Comparison of ENCODE assay signal across 9 cellular contexts in the genomic region with DNA sequence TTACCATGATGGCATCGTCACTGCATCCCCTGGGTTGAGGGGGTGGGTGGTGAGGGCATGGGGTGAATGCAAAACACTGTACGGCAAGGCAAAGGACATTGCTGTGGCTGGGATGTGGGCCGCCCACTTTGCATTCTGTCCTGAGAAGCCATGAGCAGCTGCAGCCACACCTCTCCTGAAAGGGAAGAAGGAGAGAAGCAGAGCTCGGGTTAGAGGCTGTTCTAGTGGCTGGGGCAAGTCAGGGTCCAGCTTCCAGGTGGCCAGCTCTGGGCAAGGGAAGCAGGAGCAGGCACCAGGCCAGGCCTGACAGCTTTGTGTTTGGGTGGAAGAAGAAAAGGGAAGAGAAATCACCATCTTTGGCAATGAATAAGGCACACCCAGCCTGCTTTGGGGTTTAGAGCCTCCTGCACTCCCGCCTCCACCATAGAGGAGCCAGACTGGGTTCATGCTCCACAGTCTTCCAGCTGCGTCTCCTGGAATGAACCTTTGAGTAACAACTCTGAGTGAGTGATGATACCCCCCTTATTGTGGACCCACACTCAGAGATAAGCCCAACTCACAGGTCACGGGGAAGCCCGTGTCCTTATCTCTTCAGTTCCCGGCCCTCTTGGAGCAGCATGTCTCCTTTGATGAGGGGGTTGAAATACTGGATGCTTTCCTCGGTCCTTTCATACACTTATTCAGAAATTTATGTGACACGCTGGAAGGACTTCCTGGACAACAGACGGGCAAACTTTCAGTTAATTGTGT.
DNase-seq lines count a peak whose midpoint lies in the region; ATAC-seq lines count a peak whose summit lies in the region.
"Had no signal": no experiment of that assay in that cellular context is flagged by ENCODE, and none has a peak within 500 bp of the region (broad histone marks: within the 10 kb centered on the region; RNA-seq: fewer than 3 reads in every experiment).

No MANE protein-coding gene starts in this region.

- ATAC-seq in Right ventricle myocardium inferior: peak; percentile 64
- no peak for ATAC-seq in central memory CD8-positive, alpha-beta T cell (replicated peaks; ENCODE audit: extremely low read depth, poor library complexity, severe bottlenecking)

- intact Hi-C loops in Right ventricle myocardium inferior (cut with DNase I): no loop called here
- intact Hi-C loops in cardiac septum (cut with DNase I): no loop called here

- H3K9me3 Mint-ChIP-seq in central memory CD8-positive, alpha-beta T cell: no peaks in the 10 kb centered on the region

- peak overlapping the region; percentile 41 for H3K27ac Mint-ChIP-seq in central memory CD8-positive, alpha-beta T cell (ENCODE audit: low read depth)

- peak; percentile 89 for DNase-seq in Right ventricle myocardium inferior (ENCODE audit: missing footprints)
- no peak for DNase-seq in cardiac septum (ENCODE audit: low spot score)
- no peak for DNase-seq in central memory CD8-positive, alpha-beta T cell (ENCODE audit: low spot score in 2 of 2)
- peak; percentile 29 for DNase-seq in midbrain (lab: John Stamatoyannopoulos, UW)
- DNase-seq in NCI-H187 treated with DMSO at 0.1 percent for 48 hours (lab: John Stamatoyannopoulos, UW): no peak
- no peak for DNase-seq in AML-193 (lab: John Stamatoyannopoulos, UW)
- no peak for DNase-seq in HT-29 (ENCODE audit: low spot score)
- no peak for DNase-seq in HuH-7 (ENCODE audit: low spot score)
- DNase-seq: COR-L47 had no signal

- peaks cover 16% of the 10 kb centered on the region for H3K36me3 Mint-ChIP-seq in central memory CD8-positive, alpha-beta T cell (ENCODE audit: insufficient read depth)

- peaks cover 91% of the 10 kb centered on the region for H3K4me1 Mint-ChIP-seq in central memory CD8-positive, alpha-beta T cell

- no peak overlapping the region for H3K4me3 Mint-ChIP-seq in central memory CD8-positive, alpha-beta T cell

- H3K27me3 Mint-ChIP-seq in central memory CD8-positive, alpha-beta T cell: no peaks in the 10 kb centered on the region

Comparison
In these comparisons a context has a peak if more than half of its experiments do, and no peak if none do; other contexts are left out.
1. DNase-seq: peak in Right ventricle myocardium inferior (single experiment) and midbrain (single experiment); none in cardiac septum (single experiment), central memory CD8-positive, alpha-beta T cell (0 of 2), NCI-H187 treated with DMSO at 0.1 percent for 48 hours (single experiment), AML-193 (0 of 2), HT-29 (single experiment) and HuH-7 (single experiment).